In genomic region chr3:125918024-125918423, GRCh38 we compare ENCODE assay signal across 4 cellular contexts. TPM values are rescaled to one million over a fixed set of nuclear protein-coding genes. Genes with fewer than 3 reads are reported as not detected.
"Had no signal": no experiment of that assay in that cellular context is flagged by ENCODE, and none has a peak within 500 bp of the region (broad histone marks: within the 10 kb centered on the region; RNA-seq: fewer than 3 reads in every experiment).

No MANE protein-coding gene starts in this region.

RNA-seq across cellular contexts. Expression of gene ROPN1B, which starts 51.0 kb away (rescaled TPM):
- total RNA-seq: activated CD8-positive, alpha-beta memory T cell treated with anti-CD3 and anti-CD28 coated beads, Interleukin-2, amount 10 ng/mL, durations not matched to agents 7 days and 5 days; astrocyte; cardiac muscle cell; T-helper 17 cell had no signal
- polyA plus RNA-seq: cardiac muscle cell had no signal
